ENCODE assay signal across 9 cellular contexts in the genomic region with DNA sequence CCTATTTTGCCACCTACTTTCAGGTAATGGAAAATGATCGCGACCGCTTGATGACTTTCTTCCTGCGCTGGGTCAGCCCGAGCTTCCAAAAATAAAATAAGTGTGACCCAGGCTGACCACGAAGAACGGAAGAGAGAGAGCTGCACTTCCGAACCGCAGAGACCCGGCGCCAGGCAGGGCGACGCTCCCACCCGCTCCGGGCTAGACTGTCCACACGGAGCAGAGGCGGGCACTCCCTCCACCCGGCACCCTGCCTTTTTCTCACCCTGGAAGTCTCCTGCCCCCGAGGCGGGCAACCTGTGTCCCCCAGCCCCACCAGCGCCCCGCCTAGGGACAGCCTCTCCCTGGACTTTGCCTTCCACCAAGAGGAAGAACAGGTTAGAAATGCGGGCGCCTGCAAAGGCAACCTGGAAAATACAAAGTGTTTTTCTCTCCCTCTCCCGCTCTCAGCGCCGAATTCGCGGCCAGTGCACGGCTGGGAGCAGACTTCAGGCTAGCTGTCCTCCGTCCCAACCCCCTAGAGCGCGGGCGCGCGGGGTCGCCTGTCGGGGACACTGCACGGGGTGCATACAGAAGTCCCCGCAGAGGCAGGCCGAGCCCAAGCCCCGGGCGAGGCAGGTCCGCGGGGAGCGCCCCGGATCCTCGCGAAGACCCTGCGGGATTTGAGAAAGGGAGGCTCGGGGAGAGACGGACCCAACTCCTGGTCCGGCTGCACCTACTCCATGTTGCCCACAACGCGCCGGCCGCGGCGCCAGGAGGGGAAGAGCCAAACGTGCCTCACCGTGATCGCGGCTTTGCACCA. TPM values are rescaled to one million over a fixed set of nuclear protein-coding genes. Genes with fewer than 3 reads are reported as not detected.
A peak's percentile ranks its signal among the peaks of the same experiment; 100 is the strongest.
DNase-seq lines count a peak whose midpoint lies in the region; ATAC-seq and TF ChIP-seq lines count a peak whose summit lies in the region.
"Had no signal": no experiment of that assay in that cellular context is flagged by ENCODE, and none has a peak within 500 bp of the region (broad histone marks: within the 10 kb centered on the region; RNA-seq: fewer than 3 reads in every experiment).

No MANE protein-coding gene starts in this region.

- H3K9me3 Mint-ChIP-seq in activated T-helper 2 cell treated with anti-CD3 and anti-CD28 coated beads, Interferon-gamma antibody, Interleukin-2, Interleukin-4, amounts not matched to agents 10 μg/mL and 5 μg/mL and 100 μg/mL, durations not matched to agents 14 hours and 24 hours and 36 hours: no peaks in the 10 kb centered on the region
- H3K9me3 Mint-ChIP-seq: IgD-negative memory B cell had no signal

- H3K27ac Mint-ChIP-seq in activated T-helper 2 cell treated with anti-CD3 and anti-CD28 coated beads, Interferon-gamma antibody, Interleukin-2, Interleukin-4, amounts not matched to agents 10 μg/mL and 5 μg/mL and 100 μg/mL, durations not matched to agents 14 hours and 24 hours and 36 hours: no peak overlapping the region

- H3K27me3 ChIP-seq in parathyroid adenoma (ENCODE audit: control insufficient read depth, insufficient read depth, low read length): no peaks in the 10 kb centered on the region

- peak; percentile 43 for TF ChIP-seq POLR2A in NB4 (IDR thresholded peaks at IDR 0.05; ENCODE audit: extremely low read depth, insufficient read length)

- no peaks in the 10 kb centered on the region for H3K4me1 ChIP-seq in parathyroid adenoma

- DNase-seq in AG20443 (ENCODE audit: low spot score): peak; percentile 53
- DNase-seq in NB4 (ENCODE audit: low read depth): peak; percentile 77
- peak; percentile 9 for DNase-seq in activated T-helper 2 cell treated with anti-CD3 and anti-CD28 coated beads, Interferon-gamma antibody, Interleukin-2, Interleukin-4, amounts not matched to agents 10 μg/mL and 5 μg/mL and 100 μg/mL, durations not matched to agents 14 hours and 24 hours and 36 hours (ENCODE audit: low spot score)
- DNase-seq in Right ventricle myocardium superior: peak; percentile 76
- no peak for DNase-seq in NCI-H2107 treated with DMSO at 0.1 percent for 48 hours (lab: John Stamatoyannopoulos, UW; ENCODE audit: unreplicated experiment)

- H3K4me1 Mint-ChIP-seq in activated T-helper 2 cell treated with anti-CD3 and anti-CD28 coated beads, Interferon-gamma antibody, Interleukin-2, Interleukin-4, amounts not matched to agents 10 μg/mL and 5 μg/mL and 100 μg/mL, durations not matched to agents 14 hours and 24 hours and 36 hours (ENCODE audit: low read depth): peaks cover 8% of the 10 kb centered on the region

- ATAC-seq in GM18909 (IDR thresholded peaks at IDR 0.05; ENCODE audit: poor library complexity, unreplicated experiment): peak; percentile 23
- peak; percentile 31 for ATAC-seq in Right ventricle myocardium superior (ENCODE audit: poor library complexity)
- ATAC-seq in GM21360 (IDR thresholded peaks at IDR 0.05; ENCODE audit: unreplicated experiment): no peak

- H3K79me2 ChIP-seq in parathyroid adenoma: no peaks in the 10 kb centered on the region

- peak overlapping the region; percentile 97 for H3K4me3 ChIP-seq in NB4 (ENCODE audit: low read depth, low read length)
- peak overlapping the region; percentile 87 for H3K4me3 ChIP-seq in parathyroid adenoma (ENCODE audit: low read depth, low read length)

- peak overlapping the region; percentile 28 for H3K9ac ChIP-seq in parathyroid adenoma

- TF ChIP-seq CTCF in NB4 (IDR thresholded peaks at IDR 0.05; ENCODE audit: low read depth, low read length): no peak
- TF ChIP-seq CTCF in parathyroid adenoma (IDR thresholded peaks at IDR 0.05): no peak

- H3K36me3 Mint-ChIP-seq in activated T-helper 2 cell treated with anti-CD3 and anti-CD28 coated beads, Interferon-gamma antibody, Interleukin-2, Interleukin-4, amounts not matched to agents 10 μg/mL and 5 μg/mL and 100 μg/mL, durations not matched to agents 14 hours and 24 hours and 36 hours (ENCODE audit: low read depth): peaks cover 2% of the 10 kb centered on the region
- H3K36me3 Mint-ChIP-seq: IgD-negative memory B cell had no signal

- peak overlapping the region; percentile 84 for H2AFZ ChIP-seq in parathyroid adenoma

- peak overlapping the region; percentile 82 for H3K4me3 Mint-ChIP-seq in activated T-helper 2 cell treated with anti-CD3 and anti-CD28 coated beads, Interferon-gamma antibody, Interleukin-2, Interleukin-4, amounts not matched to agents 10 μg/mL and 5 μg/mL and 100 μg/mL, durations not matched to agents 14 hours and 24 hours and 36 hours (ENCODE audit: low read depth)

- no peaks in the 10 kb centered on the region for H3K9me3 ChIP-seq in parathyroid adenoma (ENCODE audit: control insufficient read depth, low read length)

- peak overlapping the region; percentile 84 for H3K4me2 ChIP-seq in parathyroid adenoma (ENCODE audit: low read length)

- intact Hi-C loops in activated T-helper 2 cell treated with anti-CD3 and anti-CD28 coated beads, Interferon-gamma antibody, Interleukin-2, Interleukin-4, amounts not matched to agents 10 μg/mL and 5 μg/mL and 100 μg/mL, durations not matched to agents 14 hours and 24 hours and 36 hours (cut with micrococcal nuclease): loop anchor here (5.0 to 10.0 kb wide), 3 partner anchors 675 to 1743 kb away; no protein-coding TSS in a partner anchor
- intact Hi-C loops in Right ventricle myocardium superior (cut with DNase I): loop anchor here (2.0 to 10.0 kb wide), 4 partner anchors 199 to 563 kb away; no protein-coding TSS in a partner anchor

- peak overlapping the region; percentile 89 for H3K27ac ChIP-seq in parathyroid adenoma

- peaks cover 31% of the 10 kb centered on the region for H3K27me3 Mint-ChIP-seq in activated T-helper 2 cell treated with anti-CD3 and anti-CD28 coated beads, Interferon-gamma antibody, Interleukin-2, Interleukin-4, amounts not matched to agents 10 μg/mL and 5 μg/mL and 100 μg/mL, durations not matched to agents 14 hours and 24 hours and 36 hours (ENCODE audit: low read depth)

- no peaks in the 10 kb centered on the region for H3K36me3 ChIP-seq in parathyroid adenoma (ENCODE audit: control insufficient read depth, insufficient read depth, low read length)

RNA-seq across cellular contexts. Expression of gene SPRY2, which starts 0.9 kb away (rescaled TPM):
- 0.14 and 0.16 TPM in 2 replicates for total RNA-seq in activated T-helper 2 cell treated with anti-CD3 and anti-CD28 coated beads, Interferon-gamma antibody, Interleukin-2, Interleukin-4, amounts not matched to agents 10 μg/mL and 5 μg/mL and 100 μg/mL, durations not matched to agents 14 hours and 24 hours and 36 hours
- 35.8 TPM for total RNA-seq in Right ventricle myocardium superior

Comparison
In these comparisons a context has a peak if more than half of its experiments do, and no peak if none do; other contexts are left out.
1. RNA of gene SPRY2, which starts 0.9 kb away (total RNA-seq): 35.8 TPM in Right ventricle myocardium superior (single experiment); 0.14 to 0.16 TPM in activated T-helper 2 cell treated with anti-CD3 and anti-CD28 coated beads, Interferon-gamma antibody, Interleukin-2, Interleukin-4, amounts not matched to agents 10 μg/mL and 5 μg/mL and 100 μg/mL, durations not matched to agents 14 hours and 24 hours and 36 hours; every median in the first group is over 10 times any median in the second.